1 cellular context compared by ENCODE assay signal in the genomic region with DNA sequence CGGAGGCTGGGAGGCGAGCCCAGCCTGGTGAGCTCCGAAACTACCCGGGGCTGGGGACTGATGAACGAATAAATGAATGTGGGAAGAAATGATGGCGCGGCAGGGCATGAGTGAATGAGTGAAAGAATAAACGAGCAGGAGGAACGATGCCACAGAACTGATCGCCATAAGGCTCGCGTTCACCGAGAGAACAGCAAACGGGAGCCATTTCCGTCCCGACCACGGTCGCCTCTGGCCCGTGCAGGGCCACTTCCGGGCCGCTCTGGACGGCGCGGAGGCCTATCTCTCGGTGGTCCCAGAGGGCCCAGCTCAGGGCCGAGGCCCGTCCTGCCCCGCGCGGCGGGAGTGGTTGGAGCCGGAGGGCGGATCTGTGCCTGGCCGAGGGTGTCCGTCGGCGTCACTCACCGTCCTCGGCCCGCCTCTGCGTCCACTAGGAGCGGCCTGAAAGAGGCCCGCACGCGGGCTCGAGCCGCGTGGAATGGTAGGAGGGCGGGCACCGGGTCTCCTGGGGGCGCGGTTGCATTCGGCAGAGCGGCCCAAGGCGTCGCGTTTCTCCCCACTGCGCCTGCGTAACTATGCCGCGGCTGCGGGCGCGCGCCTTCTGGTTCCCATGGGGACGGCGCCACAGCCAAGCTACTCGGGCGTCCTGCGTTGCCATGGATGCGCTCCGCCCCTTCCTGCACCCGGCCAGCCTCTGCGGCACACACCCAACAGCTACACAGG.
TF ChIP-seq lines count a peak whose summit lies in the region.

TSS of gene ZNF497 (minus strand) at position 480 of the 723 bp plus-strand sequence. CDS start 5,116 bp downstream, outside the sequence.

TF ChIP-seq in K562, 482 proteins besides CTCF, POLR2A, EP300 and RAD21 (continued from another document):
- TF ChIP-seq ID3 (CRISPR knock-in tag; IDR thresholded peaks at IDR 0.05) (no peak), ID3 (tag; IDR thresholded peaks at IDR 0.05) (peak; percentile 67; the same call in 1 of the 2 replicates), CSDE1 (IDR thresholded peaks at IDR 0.05) (peak in 1 of 2 experiments; percentile 99; a peak in 2 of 4 replicates), KDM5B (IDR thresholded peaks at IDR 0.05; ENCODE audit: insufficient replicate concordance, low read depth, low read length) (peak; percentile 71), ZNF780A (CRISPR knock-in tag; IDR thresholded peaks at IDR 0.05) (no peak), SUPT5H (IDR thresholded peaks at IDR 0.05) (peak; percentile 94), MTA3 (IDR thresholded peaks at IDR 0.05; ENCODE audit: borderline replicate concordance) (peak; percentile 48; the same call in 1 of the 2 replicates), MAZ (CRISPR knock-in tag; conservative IDR thresholded peaks at IDR 0.05 in 1 of 2, IDR thresholded peaks at IDR 0.05 in 1 of 2) (peak; percentile 12 to 64; a peak in 3 of 4 replicates), SIN3B (IDR thresholded peaks at IDR 0.05; ENCODE audit: low read depth) (peak; percentile 87), CHD2 (IDR thresholded peaks at IDR 0.05; ENCODE audit: low read depth, low read length) (no peak), CBX3 (IDR thresholded peaks at IDR 0.05; ENCODE audit: borderline replicate concordance in 1 of 2, low read length in 2 of 2) (no peak), ZFP1 (CRISPR knock-in tag; IDR thresholded peaks at IDR 0.05) (no peak), HBP1 (CRISPR knock-in tag; IDR thresholded peaks at IDR 0.05) (no peak), RFX1 (IDR thresholded peaks at IDR 0.05) (peak; percentile 99), RBM14 (IDR thresholded peaks at IDR 0.05; ENCODE audit: borderline replicate concordance, insufficient read depth, low read depth, low read length) (no peak), BRF1 (IDR thresholded peaks at IDR 0.05; ENCODE audit: borderline replicate concordance, extremely low read depth, insufficient read length) (no peak), MECOM (CRISPR knock-in tag; IDR thresholded peaks at IDR 0.05) (no peak), ZNF121 (CRISPR knock-in tag; conservative IDR thresholded peaks at IDR 0.05) (no peak), SETDB1 (IDR thresholded peaks at IDR 0.05; ENCODE audit: low read length) (no peak), VEZF1 (CRISPR knock-in tag; IDR thresholded peaks at IDR 0.05) (no peak; the same call in 1 of the 2 replicates), DMBX1 (CRISPR knock-in tag; IDR thresholded peaks at IDR 0.05; ENCODE audit: borderline replicate concordance) (no peak), NFXL1 (CRISPR knock-in tag; IDR thresholded peaks at IDR 0.05) (no peak), BMI1 (IDR thresholded peaks at IDR 0.05; ENCODE audit: low read length) (peak; percentile 100), TBP (optimal IDR thresholded peaks at IDR 0.05; ENCODE audit: low read depth, low read length) (peak; percentile 63), BRD9 (IDR thresholded peaks at IDR 0.05; ENCODE audit: low read depth, partially characterized antibody) (peak; percentile 88), JUNB (CRISPR knock-in tag; conservative IDR thresholded peaks at IDR 0.05) (no peak), CHAMP1 (IDR thresholded peaks at IDR 0.05) (no peak), E2F3 (CRISPR knock-in tag; IDR thresholded peaks at IDR 0.05) (0 out of 2 replicates have a peak, but pooled peaks have one; percentile 32), ZNF717 (CRISPR knock-in tag; IDR thresholded peaks at IDR 0.05) (no peak), ZKSCAN3 (CRISPR knock-in tag; IDR thresholded peaks at IDR 0.05) (no peak), ZNF143 (CRISPR knock-in tag; IDR thresholded peaks at IDR 0.05) (peak; percentile 66), NELFE (IDR thresholded peaks at IDR 0.05; ENCODE audit: insufficient read depth, insufficient read length) (no peak), CREB3 (tag; conservative IDR thresholded peaks at IDR 0.05; ENCODE audit: low read depth) (no peak), RNF219 (CRISPR knock-in tag; IDR thresholded peaks at IDR 0.05) (no peak), HNRNPUL1 (IDR thresholded peaks at IDR 0.05; ENCODE audit: low read length) (no peak), HNRNPH1 (optimal IDR thresholded peaks at IDR 0.05; ENCODE audit: low read depth, low read length) (no peak), HIVEP1 (CRISPR knock-in tag; IDR thresholded peaks at IDR 0.05) (no peak), HNRNPLL (IDR thresholded peaks at IDR 0.05; ENCODE audit: low read depth, low read length, poor library complexity, severe bottlenecking) (peak; percentile 78), BDP1 (IDR thresholded peaks at IDR 0.05; ENCODE audit: insufficient read depth, insufficient read length) (no peak), CHD4 (IDR thresholded peaks at IDR 0.05; ENCODE audit: insufficient read depth, insufficient replicate concordance, low read depth, low read length, poor library complexity, severe bottlenecking) (no peak), ZC3H4 (CRISPR knock-in tag; IDR thresholded peaks at IDR 0.05; ENCODE audit: borderline replicate concordance) (no peak), MXI1 (IDR thresholded peaks at IDR 0.05; ENCODE audit: low read depth, low read length) (peak; percentile 100), ZNF644 (tag; IDR thresholded peaks at IDR 0.05; ENCODE audit: low read depth) (no peak)
- TF ChIP-seq, protein P1, sequence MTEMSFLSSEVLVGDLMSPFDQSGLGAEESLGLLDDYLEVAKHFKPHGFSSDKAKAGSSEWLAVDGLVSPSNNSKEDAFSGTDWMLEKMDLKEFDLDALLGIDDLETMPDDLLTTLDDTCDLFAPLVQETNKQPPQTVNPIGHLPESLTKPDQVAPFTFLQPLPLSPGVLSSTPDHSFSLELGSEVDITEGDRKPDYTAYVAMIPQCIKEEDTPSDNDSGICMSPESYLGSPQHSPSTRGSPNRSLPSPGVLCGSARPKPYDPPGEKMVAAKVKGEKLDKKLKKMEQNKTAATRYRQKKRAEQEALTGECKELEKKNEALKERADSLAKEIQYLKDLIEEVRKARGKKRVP (CRISPR knock-in tag; IDR thresholded peaks at IDR 0.05) = no peak
- TF ChIP-seq, protein P2, sequence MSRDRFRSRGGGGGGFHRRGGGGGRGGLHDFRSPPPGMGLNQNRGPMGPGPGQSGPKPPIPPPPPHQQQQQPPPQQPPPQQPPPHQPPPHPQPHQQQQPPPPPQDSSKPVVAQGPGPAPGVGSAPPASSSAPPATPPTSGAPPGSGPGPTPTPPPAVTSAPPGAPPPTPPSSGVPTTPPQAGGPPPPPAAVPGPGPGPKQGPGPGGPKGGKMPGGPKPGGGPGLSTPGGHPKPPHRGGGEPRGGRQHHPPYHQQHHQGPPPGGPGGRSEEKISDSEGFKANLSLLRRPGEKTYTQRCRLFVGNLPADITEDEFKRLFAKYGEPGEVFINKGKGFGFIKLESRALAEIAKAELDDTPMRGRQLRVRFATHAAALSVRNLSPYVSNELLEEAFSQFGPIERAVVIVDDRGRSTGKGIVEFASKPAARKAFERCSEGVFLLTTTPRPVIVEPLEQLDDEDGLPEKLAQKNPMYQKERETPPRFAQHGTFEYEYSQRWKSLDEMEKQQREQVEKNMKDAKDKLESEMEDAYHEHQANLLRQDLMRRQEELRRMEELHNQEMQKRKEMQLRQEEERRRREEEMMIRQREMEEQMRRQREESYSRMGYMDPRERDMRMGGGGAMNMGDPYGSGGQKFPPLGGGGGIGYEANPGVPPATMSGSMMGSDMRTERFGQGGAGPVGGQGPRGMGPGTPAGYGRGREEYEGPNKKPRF (IDR thresholded peaks at IDR 0.05; ENCODE audit: low read depth, low read length) = no peak
- TF ChIP-seq, protein P3, sequence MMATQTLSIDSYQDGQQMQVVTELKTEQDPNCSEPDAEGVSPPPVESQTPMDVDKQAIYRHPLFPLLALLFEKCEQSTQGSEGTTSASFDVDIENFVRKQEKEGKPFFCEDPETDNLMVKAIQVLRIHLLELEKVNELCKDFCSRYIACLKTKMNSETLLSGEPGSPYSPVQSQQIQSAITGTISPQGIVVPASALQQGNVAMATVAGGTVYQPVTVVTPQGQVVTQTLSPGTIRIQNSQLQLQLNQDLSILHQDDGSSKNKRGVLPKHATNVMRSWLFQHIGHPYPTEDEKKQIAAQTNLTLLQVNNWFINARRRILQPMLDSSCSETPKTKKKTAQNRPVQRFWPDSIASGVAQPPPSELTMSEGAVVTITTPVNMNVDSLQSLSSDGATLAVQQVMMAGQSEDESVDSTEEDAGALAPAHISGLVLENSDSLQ (IDR thresholded peaks at IDR 0.05) = peak; percentile 92
- TF ChIP-seq, protein P4, sequence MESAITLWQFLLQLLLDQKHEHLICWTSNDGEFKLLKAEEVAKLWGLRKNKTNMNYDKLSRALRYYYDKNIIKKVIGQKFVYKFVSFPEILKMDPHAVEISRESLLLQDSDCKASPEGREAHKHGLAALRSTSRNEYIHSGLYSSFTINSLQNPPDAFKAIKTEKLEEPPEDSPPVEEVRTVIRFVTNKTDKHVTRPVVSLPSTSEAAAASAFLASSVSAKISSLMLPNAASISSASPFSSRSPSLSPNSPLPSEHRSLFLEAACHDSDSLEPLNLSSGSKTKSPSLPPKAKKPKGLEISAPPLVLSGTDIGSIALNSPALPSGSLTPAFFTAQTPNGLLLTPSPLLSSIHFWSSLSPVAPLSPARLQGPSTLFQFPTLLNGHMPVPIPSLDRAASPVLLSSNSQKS (CRISPR knock-in tag; IDR thresholded peaks at IDR 0.05) = no peak
- TF ChIP-seq, protein P5, sequence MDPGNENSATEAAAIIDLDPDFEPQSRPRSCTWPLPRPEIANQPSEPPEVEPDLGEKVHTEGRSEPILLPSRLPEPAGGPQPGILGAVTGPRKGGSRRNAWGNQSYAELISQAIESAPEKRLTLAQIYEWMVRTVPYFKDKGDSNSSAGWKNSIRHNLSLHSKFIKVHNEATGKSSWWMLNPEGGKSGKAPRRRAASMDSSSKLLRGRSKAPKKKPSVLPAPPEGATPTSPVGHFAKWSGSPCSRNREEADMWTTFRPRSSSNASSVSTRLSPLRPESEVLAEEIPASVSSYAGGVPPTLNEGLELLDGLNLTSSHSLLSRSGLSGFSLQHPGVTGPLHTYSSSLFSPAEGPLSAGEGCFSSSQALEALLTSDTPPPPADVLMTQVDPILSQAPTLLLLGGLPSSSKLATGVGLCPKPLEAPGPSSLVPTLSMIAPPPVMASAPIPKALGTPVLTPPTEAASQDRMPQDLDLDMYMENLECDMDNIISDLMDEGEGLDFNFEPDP (CRISPR knock-in tag; IDR thresholded peaks at IDR 0.05) = no peak
TF ChIP-seq in K562: peak in this region for 159.
